In the genomic region with DNA sequence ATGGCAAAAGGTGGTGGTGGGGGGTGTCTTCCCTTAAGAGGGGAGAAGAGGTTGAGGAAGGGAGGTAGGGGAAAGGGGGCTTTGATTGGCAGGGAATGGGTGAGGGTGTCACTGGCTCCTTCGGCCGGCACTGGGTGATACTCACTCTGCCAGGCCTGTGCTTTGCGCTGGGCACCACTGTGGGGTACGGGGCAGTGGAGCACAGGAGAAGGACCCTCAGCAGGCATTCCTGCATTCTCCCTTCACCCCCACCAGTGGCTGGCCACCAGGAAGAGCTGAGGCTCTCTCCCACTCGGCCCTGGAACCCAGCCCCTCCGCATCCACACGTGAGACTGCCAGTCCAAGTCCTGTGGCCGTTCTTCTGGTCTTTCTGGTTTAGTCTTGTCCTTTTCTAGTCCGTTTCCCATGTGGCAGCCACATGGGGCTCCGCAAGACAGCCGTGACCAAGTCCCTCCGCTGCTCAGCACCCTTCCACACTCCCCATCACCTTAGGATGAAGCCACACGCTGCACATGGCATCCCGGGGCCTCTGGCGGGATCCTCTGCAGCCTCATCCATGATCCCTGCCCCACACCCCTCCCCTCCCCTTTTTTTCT, we compare ENCODE assay signal across 17 cellular contexts. TPM values are rescaled to one million over a fixed set of nuclear protein-coding genes. Genes with fewer than 3 reads are reported as not detected.
DNase-seq lines count a peak whose midpoint lies in the region; ATAC-seq and TF ChIP-seq lines count a peak whose summit lies in the region.
"Had no signal": no experiment of that assay in that cellular context is flagged by ENCODE, and none has a peak within 500 bp of the region (broad histone marks: within the 10 kb centered on the region; RNA-seq: fewer than 3 reads in every experiment).

No MANE protein-coding gene starts in this region.

- H3K36me3 Mint-ChIP-seq in endodermal cell (ENCODE audit: low read depth): peaks cover 4% of the 10 kb centered on the region
- H3K36me3 Mint-ChIP-seq: CD4-positive, alpha-beta memory T cell; WTC11 had no signal

- H3K4me2 ChIP-seq in osteoblast (ENCODE audit: insufficient read depth, low read length): no peak overlapping the region

- H3K4me3 Mint-ChIP-seq in endodermal cell: no peak overlapping the region
- H3K4me3 Mint-ChIP-seq: activated naive CD8-positive, alpha-beta T cell treated with anti-CD3 and anti-CD28 coated beads, Interleukin-2, amount 10 ng/mL, durations not matched to agents 7 days and 5 days; CD4-positive, alpha-beta memory T cell; WTC11 had no signal

- TF ChIP-seq EP300 in transverse colon (IDR thresholded peaks at IDR 0.05; ENCODE audit: low read depth): no peak

- TF ChIP-seq POLR2A in Peyer's patch (IDR thresholded peaks at IDR 0.05) (no peak), transverse colon (IDR thresholded peaks at IDR 0.05) (no peak)

- WGBS in endodermal cell (ENCODE audit: insufficient coverage in 1 of 2, insufficient read length in 1 of 2), 2 experiments: 84 to 94% methylated on average over 7 to 13 of the region's 15 CpGs
- WGBS in transverse colon (ENCODE audit: low coverage in 1 of 2), 2 donors: 61 to 65% methylated on average over 2 to 13 of the region's 15 CpGs

- H3K36me3 ChIP-seq in Peyer's patch: no peaks in the 10 kb centered on the region
- no peaks in the 10 kb centered on the region for H3K36me3 ChIP-seq in endodermal cell (ENCODE audit: control insufficient read depth, insufficient read depth, low read length)
- no peaks in the 10 kb centered on the region for H3K36me3 ChIP-seq in osteoblast (ENCODE audit: insufficient read depth, low read length)
- no peaks in the 10 kb centered on the region for H3K36me3 ChIP-seq in transverse colon

- H3K9ac ChIP-seq in endodermal cell (ENCODE audit: extremely low read depth, low read length, poor library complexity, severe bottlenecking): no peak overlapping the region

- H3K9me3 ChIP-seq in Peyer's patch: no peaks in the 10 kb centered on the region
- peaks cover 8% of the 10 kb centered on the region for H3K9me3 ChIP-seq in endodermal cell (ENCODE audit: control insufficient read depth, low read length)
- H3K9me3 ChIP-seq in osteoblast (ENCODE audit: low read depth, low read length): no peaks in the 10 kb centered on the region
- no peaks in the 10 kb centered on the region for H3K9me3 ChIP-seq in transverse colon

- in situ Hi-C loops in transverse colon (cut with MboI; ENCODE audit: low pct_ligation_motif_present in 1 of 4, low pct_unique_long_range_greater_than_20kb in 1 of 4, low sequenced_read_pairs in 3 of 4): no loop called here

- H3K4me1 Mint-ChIP-seq in endodermal cell: no peaks in the 10 kb centered on the region

- ATAC-seq in HG02885 (IDR thresholded peaks at IDR 0.05; ENCODE audit: poor library complexity, unreplicated experiment): no peak
- ATAC-seq: WTC11 had no signal

- TF ChIP-seq CTCF in Peyer's patch (IDR thresholded peaks at IDR 0.05): no peak
- TF ChIP-seq CTCF in endodermal cell (conservative IDR thresholded peaks at IDR 0.05): no peak
- TF ChIP-seq CTCF in osteoblast (IDR thresholded peaks at IDR 0.05; ENCODE audit: extremely low read depth, low read depth, low read length): no peak
- no peak for TF ChIP-seq CTCF in transverse colon (IDR thresholded peaks at IDR 0.05)

- H3K27ac ChIP-seq in Peyer's patch (peak overlapping the region in 3 of 4 donors; percentile 78 to 93 (median 91)), endodermal cell (ENCODE audit: low read depth, low read length) (no peak overlapping the region), osteoblast (ENCODE audit: low read depth, low read length) (peak overlapping the region; percentile 94), transverse colon (peak overlapping the region; percentile 93 to 96 (median 96))

- intact Hi-C loops in transverse colon (cut with DNase I; ENCODE audit: low total_unique reads): no loop called here

- peaks cover 6% of the 10 kb centered on the region for H3K9me3 Mint-ChIP-seq in endodermal cell

- peaks cover 3% of the 10 kb centered on the region for H4K20me1 ChIP-seq in osteoblast (ENCODE audit: insufficient read depth, low read length)

- H3K27me3 ChIP-seq in Peyer's patch (no peaks in the 10 kb centered on the region), endodermal cell (ENCODE audit: control insufficient read depth, insufficient read depth, low read length, poor library complexity, severe bottlenecking) (no peaks in the 10 kb centered on the region), osteoblast (ENCODE audit: insufficient read depth, low read length) (no peaks in the 10 kb centered on the region), transverse colon (no peaks in the 10 kb centered on the region)
- H3K27me3 ChIP-seq: dorsolateral prefrontal cortex had no signal

- peaks cover 61% of the 10 kb centered on the region for H3K79me2 ChIP-seq in osteoblast (ENCODE audit: insufficient read depth, low read length)

- H3K4me3 ChIP-seq in Peyer's patch (peak overlapping the region in 2 of 4 donors; percentile 8 to 27), endodermal cell (ENCODE audit: low read length) (no peak overlapping the region), osteoblast (ENCODE audit: insufficient read depth, low read length) (no peak overlapping the region), transverse colon (peak overlapping the region in 1 of 4 donors; percentile 3)
- H3K4me3 ChIP-seq: dorsolateral prefrontal cortex had no signal

- H3K27ac Mint-ChIP-seq in endodermal cell: no peak overlapping the region
- H3K27ac Mint-ChIP-seq: activated naive CD8-positive, alpha-beta T cell treated with anti-CD3 and anti-CD28 coated beads, Interleukin-2, amount 10 ng/mL, durations not matched to agents 7 days and 5 days; WTC11 had no signal

- DNase-seq in Peyer's patch: peak in 1 of 3 donors; percentile 48
- DNase-seq in endodermal cell: peak; percentile 22
- DNase-seq in osteoblast (ENCODE audit: insufficient read length, low spot score, missing footprints): peak; percentile 37
- peak; percentile 8 for DNase-seq in transverse colon
- no peak for DNase-seq in HPDE6-E6E7 (ENCODE audit: extremely low spot score)
- no peak for DNase-seq in NCI-H446 (lab: John Stamatoyannopoulos, UW)
- DNase-seq: activated naive CD8-positive, alpha-beta T cell treated with anti-CD3 and anti-CD28 coated beads, Interleukin-2, amount 10 ng/mL, durations not matched to agents 7 days and 5 days; CD4-positive, alpha-beta memory T cell; NCI-H2081 treated with DMSO at 0.1 percent for 48 hours; NK-92 treated with Interleukin-12 subunit alpha and Interleukin-12 subunit beta, amount 100 ng/mL, for 24 hours; stimulated activated CD4-positive, alpha-beta T cell treated with anti-CD3 and anti-CD28 coated beads, Interleukin-2, amount 100 ng/mL, for 24 hours had no signal

- H3K27me3 Mint-ChIP-seq in endodermal cell (ENCODE audit: insufficient read depth): peaks cover under 1% of the 10 kb centered on the region

- H2AFZ ChIP-seq in osteoblast (ENCODE audit: low read length): no peak overlapping the region

- H3K4me1 ChIP-seq in Peyer's patch (peaks cover 0 to 63% (median 19%) of the 10 kb centered on the region in 4 donors), endodermal cell (ENCODE audit: control insufficient read depth, insufficient read depth, low read length) (no peaks in the 10 kb centered on the region), osteoblast (ENCODE audit: insufficient read depth, low read length) (peaks cover 29% of the 10 kb centered on the region), transverse colon (peaks cover 38 to 69% (median 55%) of the 10 kb centered on the region in 4 donors)

RNA-seq across cellular contexts. Expression of a gene that starts 8.0 kb away (rescaled TPM):
- total RNA-seq in Peyer's patch (100 to 1,000 TPM in 3 of 4 donors, 10 to 100 TPM in 1; 75.9 to 203 (median 162) TPM), endodermal cell (10 to 100 TPM; 17.5 to 21.5 TPM), osteoblast (6.5 and 8.5 TPM in 2 replicates), transverse colon (100 to 1,000 TPM; 210 to 290 (median 214) TPM)
- 12.3 TPM for polyA plus RNA-seq in endodermal cell (2013, experiment 1 of 2)
- 14.8 TPM for polyA plus RNA-seq in endodermal cell (2013, experiment 2 of 2)

RNA-seq across cellular contexts. Expression of a gene that starts 27.9 kb away (rescaled TPM):
- 10 to 100 TPM; 11.2 to 44.3 (median 21.3) TPM for total RNA-seq in Peyer's patch
- total RNA-seq in endodermal cell: 1 to 10 TPM; 1.6 to 1.7 TPM
- polyA plus RNA-seq in endodermal cell (2013, experiment 1 of 2): not detected
- polyA plus RNA-seq in endodermal cell (2013, experiment 2 of 2): not detected
- 0.88 TPM in 1 of 2 replicates, not detected in the other for total RNA-seq in osteoblast
- total RNA-seq in transverse colon: 100 to 1,000 TPM in 1 of 4 donors, 10 to 100 TPM in 3; 16.0 to 126 (median 49.4) TPM
- total RNA-seq: activated naive CD8-positive, alpha-beta T cell treated with anti-CD3 and anti-CD28 coated beads, Interleukin-2, amount 10 ng/mL, durations not matched to agents 7 days and 5 days; frontal cortex; kidney epithelial cell; WTC11 had no signal
- polyA plus RNA-seq: CD4-positive, alpha-beta memory T cell; neural cell had no signal

RNA-seq across cellular contexts. Expression of a gene that starts 40.5 kb away (rescaled TPM):
- total RNA-seq in Peyer's patch: 10 to 100 TPM in 3 of 4 donors, 1 to 10 TPM in 1; 5.0 to 76.4 (median 26.2) TPM
- not detected for total RNA-seq in endodermal cell
- not detected for polyA plus RNA-seq in endodermal cell (2013, experiment 1 of 2)
- polyA plus RNA-seq in endodermal cell (2013, experiment 2 of 2): not detected
- total RNA-seq in osteoblast: not detected in 2 replicates
- total RNA-seq in transverse colon: 10 to 100 TPM; 64.7 to 88.1 (median 72.0) TPM
- total RNA-seq: activated naive CD8-positive, alpha-beta T cell treated with anti-CD3 and anti-CD28 coated beads, Interleukin-2, amount 10 ng/mL, durations not matched to agents 7 days and 5 days; CD4-positive, alpha-beta memory T cell; frontal cortex; kidney epithelial cell had no signal
- polyA plus RNA-seq: CD4-positive, alpha-beta memory T cell; neural cell had no signal

RNA-seq across cellular contexts. Expression of a gene that starts 53.3 kb away (rescaled TPM):
- total RNA-seq in Peyer's patch (10 to 100 TPM in 1 of 4 donors, 1 to 10 TPM in 3; 6.1 to 15.7 (median 7.1) TPM), endodermal cell (1 to 10 TPM; 2.4 to 2.7 TPM), osteoblast (under 0.01 TPM in 2 replicates), transverse colon (10 to 100 TPM in 1 of 4 donors, 1 to 10 TPM in 3; 4.6 to 11.2 (median 5.5) TPM)
- 2.1 TPM for polyA plus RNA-seq in endodermal cell (2013, experiment 1 of 2)
- 1.7 TPM for polyA plus RNA-seq in endodermal cell (2013, experiment 2 of 2)

Comparison
In these comparisons a context has a peak if more than half of its experiments do, and no peak if none do; other contexts are left out.
1. DNase-seq: peak in endodermal cell (single experiment), osteoblast (single experiment) and transverse colon (single experiment); none in HPDE6-E6E7 (single experiment) and NCI-H446 (0 of 2).